ENCODE assay signal across 16 cellular contexts in the genomic region with DNA sequence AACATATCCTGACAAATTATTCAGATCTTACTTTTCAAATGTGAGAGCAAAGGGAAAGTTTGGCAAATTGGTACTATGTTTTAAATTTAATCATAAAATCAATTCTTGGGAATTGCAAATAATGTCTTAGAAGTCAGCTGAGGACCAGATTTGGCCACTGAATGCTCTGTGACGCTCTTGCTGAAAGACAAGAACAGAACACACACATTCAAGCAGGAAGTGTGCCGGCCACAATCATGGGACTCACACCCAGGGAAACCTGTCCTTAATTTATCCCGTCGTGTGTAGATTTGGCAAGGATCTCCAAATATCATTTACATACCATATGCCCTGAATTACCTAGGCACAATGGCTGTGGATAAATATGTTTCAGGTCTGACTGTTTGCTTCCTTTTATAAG.
A peak's percentile ranks its signal among the peaks of the same experiment; 100 is the strongest.
DNase-seq lines count a peak whose midpoint lies in the region; ATAC-seq and TF ChIP-seq lines count a peak whose summit lies in the region.
"Had no signal": no experiment of that assay in that cellular context is flagged by ENCODE, and none has a peak within 500 bp of the region (broad histone marks: within the 10 kb centered on the region; RNA-seq: fewer than 3 reads in every experiment).

No MANE protein-coding gene starts in this region.

- H3K27me3 Mint-ChIP-seq in H9 (ENCODE audit: low read depth) (no peaks in the 10 kb centered on the region), MCF 10A (ENCODE audit: insufficient read depth, unreplicated experiment) (no peaks in the 10 kb centered on the region)
- H3K27me3 Mint-ChIP-seq: stimulated activated naive B cell treated with anti-CD40 and anti-IgM and Interleukin-4, amounts not matched to agents 10 μg/mL and 1 μg/mL and 100 μg/mL, for 72 hours had no signal

- H3K4me1 Mint-ChIP-seq in H9 (peaks cover 32 to 37% of the 10 kb centered on the region in 2 experiments), MCF 10A (ENCODE audit: insufficient read depth, unreplicated experiment) (no peaks in the 10 kb centered on the region)

- no peak overlapping the region for H3K23ac ChIP-seq in H9 (ENCODE audit: insufficient read length, low read depth, low read length)

- TF ChIP-seq CTCF in SK-N-SH (IDR thresholded peaks at IDR 0.05) (no peak), transverse colon (IDR thresholded peaks at IDR 0.05) (no peak), H9 (conservative IDR thresholded peaks at IDR 0.05) (no peak), MCF 10A (IDR thresholded peaks at IDR 0.05; ENCODE audit: unreplicated experiment) (no peak)

- H3K9ac ChIP-seq in SK-N-SH: no peak overlapping the region
- H3K9ac ChIP-seq in H9 (ENCODE audit: extremely low read depth, insufficient read length, low read length): no peak overlapping the region

- peaks cover 24% of the 10 kb centered on the region for H3F3A ChIP-seq in SK-N-SH (replicated peaks; ENCODE audit: insufficient read depth)

- no peak overlapping the region for H3K18ac ChIP-seq in H9 (ENCODE audit: insufficient read length, low read depth, low read length)

- peaks cover 0 to 5% of the 10 kb centered on the region in 2 experiments for H3K36me3 ChIP-seq in SK-N-SH (replicated peaks in 1 of 2; ENCODE audit: control insufficient read depth in 1 of 2, insufficient read depth in 2 of 2, low read length in 1 of 2)
- H3K36me3 ChIP-seq in transverse colon: no peaks in the 10 kb centered on the region
- H3K36me3 ChIP-seq: esophagus muscularis mucosa had no signal

- no peak overlapping the region for H3K56ac ChIP-seq in H9 (ENCODE audit: insufficient read length, low read depth, low read length)

- H2BK120ac ChIP-seq in H9 (ENCODE audit: low read depth, low read length, poor library complexity, severe bottlenecking): no peak overlapping the region

- no peak overlapping the region for H3K14ac ChIP-seq in H9 (ENCODE audit: insufficient read depth, low read length)

- TF ChIP-seq RAD21 in SK-N-SH (IDR thresholded peaks at IDR 0.05; ENCODE audit: low read length): no peak

- H3K27ac ChIP-seq in SK-N-SH (ENCODE audit: low read depth in 2 of 2, low read length in 1 of 2) (peak overlapping the region in 1 of 2 experiments; percentile 73; a peak in 2 of 4 replicates), transverse colon (no peak overlapping the region), H9 (ENCODE audit: insufficient read length, low read depth, low read length) (no peak overlapping the region)
- H3K27ac ChIP-seq: esophagus muscularis mucosa had no signal

- H3K27me3 ChIP-seq in SK-N-SH (ENCODE audit: insufficient read depth) (no peaks in the 10 kb centered on the region), transverse colon (no peaks in the 10 kb centered on the region), H9 (ENCODE audit: insufficient read depth, low read length) (no peaks in the 10 kb centered on the region)
- H3K27me3 ChIP-seq: esophagus muscularis mucosa had no signal

- H3K4me1 ChIP-seq in SK-N-SH (ENCODE audit: control insufficient read depth in 1 of 2, insufficient read depth in 2 of 2, low read depth in 1 of 2, low read length in 1 of 2) (peaks cover 39 to 44% of the 10 kb centered on the region in 2 experiments), transverse colon (peaks cover 0 to 14% (median 0%) of the 10 kb centered on the region in 4 donors), H9 (ENCODE audit: insufficient read depth, low read length) (no peaks in the 10 kb centered on the region; the same call in 1 of the 2 replicates)

- no peak overlapping the region for H4K5ac ChIP-seq in H9 (ENCODE audit: insufficient read length, low read depth, low read length)

- no peaks in the 10 kb centered on the region for H3K23me2 ChIP-seq in H9 (ENCODE audit: insufficient read length, low read depth, low read length, poor library complexity, severe bottlenecking)

- H3K79me2 ChIP-seq in SK-N-SH (ENCODE audit: insufficient read depth): peaks cover 21% of the 10 kb centered on the region
- no peaks in the 10 kb centered on the region for H3K79me2 ChIP-seq in H9 (ENCODE audit: insufficient read depth, low read length)

- BruUV-seq in MCF 10A (replicated peaks; lab: Mats Ljungman, UMichigan): no TSS peak

- H2AFZ ChIP-seq in SK-N-SH (ENCODE audit: low read depth): no peak overlapping the region
- H2AFZ ChIP-seq in H9 (ENCODE audit: low read length): no peak overlapping the region

- no peak overlapping the region for H2AK5ac ChIP-seq in H9 (ENCODE audit: insufficient read length, low read length)

- intact Hi-C loops in transverse colon (cut with DNase I; ENCODE audit: low total_unique reads) (no loop called here), MCF 10A (cut with micrococcal nuclease) (no loop called here)

- no peak overlapping the region for H2BK15ac ChIP-seq in H9 (ENCODE audit: low read depth, low read length)

- POLR2A ChIA-PET in SK-N-SH (lab: Yijun Ruan, JAX) (interaction anchor here (1.1 kb wide), 1 partner anchor 13 kb away, joined by 8 read pairs; no protein-coding TSS in a partner anchor), MCF 10A (lab: Yijun Ruan, JAX) (no interaction called here)

- WGBS in SK-N-SH (ENCODE audit: low lambda C conversion rate): 66% methylated on average over 4 of the region's 4 CpGs
- WGBS in transverse colon (ENCODE audit: low coverage in 1 of 2), 2 donors: 28 to 30% methylated on average over 3 to 4 of the region's 4 CpGs
- whole genome bisulfite sequencing in H9 (ENCODE audit: extremely low coverage, insufficient read length, low lambda C conversion rate): no CpG with 5 or more reads among the region's 4 CpGs

- H3K4me2 ChIP-seq in SK-N-SH (no peak overlapping the region), H9 (ENCODE audit: insufficient read depth, insufficient read length, low read length) (no peak overlapping the region)

- H3K9me3 ChIP-seq in SK-N-SH (no peaks in the 10 kb centered on the region), transverse colon (no peaks in the 10 kb centered on the region), H9 (ENCODE audit: control insufficient read depth, low read depth, low read length) (no peaks in the 10 kb centered on the region)
- H3K9me3 ChIP-seq: esophagus muscularis mucosa had no signal

- no peak overlapping the region for H2BK20ac ChIP-seq in H9 (ENCODE audit: low read depth, low read length, poor library complexity, severe bottlenecking)

- H3K9me2 ChIP-seq in SK-N-SH: no peaks in the 10 kb centered on the region

- peak overlapping the region in 1 of 3 experiments; percentile 15; a peak in 1 of 7 replicates for H3K27ac Mint-ChIP-seq in H9
- H3K27ac Mint-ChIP-seq in MCF 10A (ENCODE audit: low read depth, unreplicated experiment): no peak overlapping the region
- H3K27ac Mint-ChIP-seq: stimulated activated naive B cell treated with anti-CD40 and anti-IgM and Interleukin-4, amounts not matched to agents 10 μg/mL and 1 μg/mL and 100 μg/mL, for 72 hours had no signal

- H2BK5ac ChIP-seq in H9 (ENCODE audit: insufficient read length, low read length): no peak overlapping the region

- no peak overlapping the region for H2BK12ac ChIP-seq in H9 (ENCODE audit: insufficient read length, low read depth, low read length)

- TF ChIP-seq EP300 in SK-N-SH (IDR thresholded peaks at IDR 0.05; ENCODE audit: borderline replicate concordance in 1 of 2, low read depth in 1 of 2, low read length in 1 of 2) (peak in 1 of 2 experiments; percentile 36; a peak in 1 of 4 replicates), transverse colon (IDR thresholded peaks at IDR 0.05; ENCODE audit: low read depth) (no peak)

- H3K4me3 Mint-ChIP-seq in H9: no peak overlapping the region
- H3K4me3 Mint-ChIP-seq in MCF 10A (ENCODE audit: unreplicated experiment): no peak overlapping the region

- H3K36me3 Mint-ChIP-seq in H9 (ENCODE audit: insufficient read depth in 1 of 3, low read depth in 3 of 3) (no peaks in the 10 kb centered on the region; a peak in 1 of 7 replicates), MCF 10A (ENCODE audit: insufficient read depth, unreplicated experiment) (no peaks in the 10 kb centered on the region)
- H3K36me3 Mint-ChIP-seq: stimulated activated naive B cell treated with anti-CD40 and anti-IgM and Interleukin-4, amounts not matched to agents 10 μg/mL and 1 μg/mL and 100 μg/mL, for 72 hours had no signal

- no peak for DNase-seq in SK-N-SH
- DNase-seq in cerebellar cortex (ENCODE audit: low spot score): peak; percentile 78
- peak; percentile 91 for DNase-seq in medulla oblongata (ENCODE audit: extremely low spot score)
- peak; percentile 16 for DNase-seq in transverse colon
- DNase-seq in AML-193 (lab: John Stamatoyannopoulos, UW): no peak
- no peak for DNase-seq in H9
- DNase-seq in MCF 10A (ENCODE audit: unreplicated experiment): no peak
- DNase-seq: activated CD4-positive, alpha-beta T cell treated with anti-CD3 and anti-CD28 coated beads for 48 hours; activated naive CD4-positive, alpha-beta T cell treated with Interleukin-2 at 50 U/mL for 16 hours; Calu3; kidney; NCI-H1105; stimulated activated naive B cell treated with anti-CD40 and anti-IgM and Interleukin-4, amounts not matched to agents 10 μg/mL and 1 μg/mL and 100 μg/mL, for 72 hours; T1000 had no signal

- ATAC-seq in SK-N-SH treated with all-trans-retinoic acid at 6 μM for 48 hours: no peak
- ATAC-seq: stimulated activated naive B cell treated with anti-CD40 and anti-IgM and Interleukin-4, amounts not matched to agents 10 μg/mL and 1 μg/mL and 100 μg/mL, for 72 hours had no signal

- H3K79me1 ChIP-seq in H9 (ENCODE audit: insufficient read depth, low read depth, low read length, poor library complexity, severe bottlenecking): no peaks in the 10 kb centered on the region

- CTCF ChIA-PET in SK-N-SH (lab: Yijun Ruan, JAX): interaction anchor here (1.2 to 2.9 kb wide), 5 partner anchors 9 to 243 kb away, joined by 3 to 9 read pairs (median 4); no protein-coding TSS in a partner anchor
- CTCF ChIA-PET in MCF 10A (lab: Yijun Ruan, JAX): interaction anchor here (1.5 kb wide), 1 partner anchor 9 kb away, joined by 4 read pairs; no protein-coding TSS in a partner anchor

- no peak overlapping the region for H4K8ac ChIP-seq in H9 (replicated peaks; ENCODE audit: insufficient read length, low read depth, low read length)

- no peaks in the 10 kb centered on the region for H3K9me3 Mint-ChIP-seq in H9
- no peaks in the 10 kb centered on the region for H3K9me3 Mint-ChIP-seq in MCF 10A (ENCODE audit: unreplicated experiment)
- H3K9me3 Mint-ChIP-seq: stimulated activated naive B cell treated with anti-CD40 and anti-IgM and Interleukin-4, amounts not matched to agents 10 μg/mL and 1 μg/mL and 100 μg/mL, for 72 hours had no signal

- H3K4me3 ChIP-seq in SK-N-SH (ENCODE audit: low read depth in 2 of 2, low read length in 1 of 2) (no peak overlapping the region), transverse colon (no peak overlapping the region)
- H3K4me3 ChIP-seq: esophagus muscularis mucosa had no signal

- no peak for TF ChIP-seq POLR2A in transverse colon (IDR thresholded peaks at IDR 0.05)

- in situ Hi-C loops in transverse colon (cut with MboI; ENCODE audit: low pct_ligation_motif_present in 1 of 4, low pct_unique_long_range_greater_than_20kb in 1 of 4, low sequenced_read_pairs in 3 of 4): loop anchor here in 1 of 4 donors (25.0 kb wide), 1 partner anchor 252 kb away; the partner anchor contains the start of gene TCF4

- no peaks in the 10 kb centered on the region for H4K20me1 ChIP-seq in SK-N-SH (ENCODE audit: insufficient read depth)
- no peaks in the 10 kb centered on the region for H4K20me1 ChIP-seq in H9 (ENCODE audit: control insufficient read depth, insufficient read depth, insufficient read length)

- H3K4ac ChIP-seq in H9 (ENCODE audit: low read depth, low read length): no peak overlapping the region

- H3T11ph ChIP-seq in H9 (ENCODE audit: low read length): no peak overlapping the region

- no peak overlapping the region for H4K91ac ChIP-seq in H9 (ENCODE audit: insufficient read length, low read depth, low read length)

Comparison
In these comparisons a context has a peak if more than half of its experiments do, and no peak if none do; other contexts are left out.
1. DNase-seq: peak in cerebellar cortex (single experiment), medulla oblongata (single experiment) and transverse colon (single experiment); none in SK-N-SH (single experiment), AML-193 (0 of 2), H9 (single experiment) and MCF 10A (single experiment).